1 cellular context compared by ENCODE assay signal in genomic region chr2:85804026-85804425, GRCh38.
TF ChIP-seq lines count a peak whose summit lies in the region.

No MANE protein-coding gene starts in this region.

TF ChIP-seq in IMR-90, 13 proteins besides CTCF, POLR2A, EP300 and RAD21 (continued from another document):
- no peak for TF ChIP-seq USF2 (IDR thresholded peaks at IDR 0.05; ENCODE audit: low read depth, low read length)
- no peak for TF ChIP-seq FOS (IDR thresholded peaks at IDR 0.05; ENCODE audit: low read depth, low read length)
- TF ChIP-seq MAFK (IDR thresholded peaks at IDR 0.05; ENCODE audit: low read depth, low read length) = no peak
- TF ChIP-seq CHD1 (IDR thresholded peaks at IDR 0.05; ENCODE audit: low read depth, low read length) = no peak
- no peak for TF ChIP-seq CEBPB (IDR thresholded peaks at IDR 0.05; ENCODE audit: low read depth, low read length)
- no peak for TF ChIP-seq SMC3 (IDR thresholded peaks at IDR 0.05; ENCODE audit: low read depth, low read length)
- TF ChIP-seq, protein P1, sequence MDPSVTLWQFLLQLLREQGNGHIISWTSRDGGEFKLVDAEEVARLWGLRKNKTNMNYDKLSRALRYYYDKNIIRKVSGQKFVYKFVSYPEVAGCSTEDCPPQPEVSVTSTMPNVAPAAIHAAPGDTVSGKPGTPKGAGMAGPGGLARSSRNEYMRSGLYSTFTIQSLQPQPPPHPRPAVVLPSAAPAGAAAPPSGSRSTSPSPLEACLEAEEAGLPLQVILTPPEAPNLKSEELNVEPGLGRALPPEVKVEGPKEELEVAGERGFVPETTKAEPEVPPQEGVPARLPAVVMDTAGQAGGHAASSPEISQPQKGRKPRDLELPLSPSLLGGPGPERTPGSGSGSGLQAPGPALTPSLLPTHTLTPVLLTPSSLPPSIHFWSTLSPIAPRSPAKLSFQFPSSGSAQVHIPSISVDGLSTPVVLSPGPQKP (IDR thresholded peaks at IDR 0.05; ENCODE audit: borderline replicate concordance, low read depth, low read length) = no peak
- no peak for TF ChIP-seq MAZ (IDR thresholded peaks at IDR 0.05; ENCODE audit: borderline replicate concordance, low read depth, low read length)
- no peak for TF ChIP-seq BHLHE40 (IDR thresholded peaks at IDR 0.05; ENCODE audit: low read depth, low read length)
- TF ChIP-seq NFE2L2 (IDR thresholded peaks at IDR 0.05; ENCODE audit: low read depth, low read length) = no peak
- no peak for TF ChIP-seq RCOR1 (IDR thresholded peaks at IDR 0.05; ENCODE audit: insufficient replicate concordance, low read length)
